ENCODE assay signal across 31 cellular contexts in genomic region chr22:47457509-47458300, GRCh38.
"Had no signal": no experiment of that assay in that cellular context is flagged by ENCODE, and none has a peak within 500 bp of the region (broad histone marks: within the 10 kb centered on the region; RNA-seq: fewer than 3 reads in every experiment).

No MANE protein-coding gene starts in this region.

- H3K27ac ChIP-seq: left lung, lower lobe of right lung, neural progenitor cell, neutrophil, ovary, prostate gland, skin epidermis, stomach, testis, thyroid gland, transverse colon, upper lobe of left lung, vagina had no signal

- ATAC-seq: left colon; left lung; lower lobe of right lung; natural killer cell; sciatic nerve; stimulated activated naive B cell treated with anti-CD40 and anti-IgM and Interleukin-4, amounts not matched to agents 10 μg/mL and 1 μg/mL and 100 μg/mL, for 72 hours; stimulated activated naive CD8-positive, alpha-beta T cell treated with anti-CD3 and anti-CD28 coated beads, Interleukin-15, Interleukin-2, amounts not matched to agents 100 U/mL and 50 U/mL, for 24 hours had no signal

- H3K36me3 ChIP-seq: left lung, lower lobe of right lung, neural progenitor cell, neutrophil, ovary, prostate gland, stomach, thyroid gland, transverse colon, upper lobe of left lung, vagina had no signal

- H3K9me3 ChIP-seq: neutrophil, ovary, prostate gland, testis, thyroid gland, transverse colon, vagina had no signal

- H3K27me3 ChIP-seq: left lung, neural progenitor cell, neutrophil, ovary, stomach, testis, thyroid gland, transverse colon, upper lobe of left lung, vagina had no signal

- H3K4me1 Mint-ChIP-seq: mesothelial cell of epicardium; naive B cell; natural killer cell; nephron progenitor cell; neural progenitor cell; stimulated activated naive B cell treated with anti-CD40 and anti-IgM and Interleukin-4, amounts not matched to agents 10 μg/mL and 1 μg/mL and 100 μg/mL, for 72 hours had no signal

- H3K4me3 ChIP-seq: left lung, lower lobe of right lung, neural progenitor cell, ovary, prostate gland, skin epidermis, stomach, testis, thyroid gland, transverse colon, upper lobe of left lung, vagina had no signal

- H3K36me3 Mint-ChIP-seq: natural killer cell, neural progenitor cell had no signal

- H3K4me1 ChIP-seq: left lung, lower lobe of right lung, neural progenitor cell, prostate gland, stomach, testis, thyroid gland, transverse colon, upper lobe of left lung, vagina had no signal

- DNase-seq: hippocampal formation; left colon; lower lobe of right lung; mammary epithelial cell; mesenchymal stem cell; naive B cell; natural killer cell; nephron progenitor cell; occipital lobe; ovary; retina; right cardiac atrium; stimulated activated CD4-positive, alpha-beta T cell treated with anti-CD3 and anti-CD28 coated beads, Interleukin-12 subunit alpha, Interleukin-12 subunit beta, amount 100 ng/mL, for 4 hours; stimulated activated CD4-positive, alpha-beta T cell treated with anti-CD3 and anti-CD28 coated beads, Interleukin-15, amount 100 ng/mL, for 24 hours; stimulated activated CD4-positive, alpha-beta T cell treated with anti-CD3 and anti-CD28 coated beads, Interleukin-2, amount 100 ng/mL, for 24 hours; stimulated activated CD4-positive, alpha-beta T cell treated with anti-CD3 and anti-CD28 coated beads, Interleukin-4, amount 100 ng/mL, for 1 hour; stimulated activated naive B cell treated with anti-CD40 and anti-IgM and Interleukin-4, amounts not matched to agents 10 μg/mL and 1 μg/mL and 100 μg/mL, for 72 hours; stimulated activated naive CD8-positive, alpha-beta T cell treated with anti-CD3 and anti-CD28 coated beads, Interleukin-15, Interleukin-2, amounts not matched to agents 100 U/mL and 50 U/mL, for 24 hours; stomach; testis; thyroid gland; transverse colon had no signal

- H3K4me3 Mint-ChIP-seq: mesothelial cell of epicardium; naive B cell; natural killer cell; nephron progenitor cell; neural progenitor cell; stimulated activated naive B cell treated with anti-CD40 and anti-IgM and Interleukin-4, amounts not matched to agents 10 μg/mL and 1 μg/mL and 100 μg/mL, for 72 hours had no signal

- H3K27ac Mint-ChIP-seq: mesothelial cell of epicardium; naive B cell; natural killer cell; nephron progenitor cell; neural progenitor cell; stimulated activated naive B cell treated with anti-CD40 and anti-IgM and Interleukin-4, amounts not matched to agents 10 μg/mL and 1 μg/mL and 100 μg/mL, for 72 hours had no signal
